In genomic region chr2:148135705-148136104, GRCh38 we compare ENCODE assay signal across 19 cellular contexts.
A peak's percentile ranks its signal among the peaks of the same experiment; 100 is the strongest.
DNase-seq lines count a peak whose midpoint lies in the region; TF ChIP-seq lines count a peak whose summit lies in the region.
"Had no signal": no experiment of that assay in that cellular context is flagged by ENCODE, and none has a peak within 500 bp of the region (broad histone marks: within the 10 kb centered on the region; RNA-seq: fewer than 3 reads in every experiment).

No MANE protein-coding gene starts in this region.

- H3K4ac ChIP-seq in H9 (ENCODE audit: low read depth, low read length) = no peak overlapping the region

- H3K27me3 Mint-ChIP-seq in H9 (ENCODE audit: low read depth) (no peaks in the 10 kb centered on the region), IgD-negative memory B cell (no peaks in the 10 kb centered on the region), endodermal cell (ENCODE audit: insufficient read depth) (no peaks in the 10 kb centered on the region)
- H3K27me3 Mint-ChIP-seq: CD4-positive, CD25-positive, alpha-beta regulatory T cell; CD8-positive, alpha-beta memory T cell had no signal

- H3K79me2 ChIP-seq in H9 (ENCODE audit: insufficient read depth, low read length) = no peaks in the 10 kb centered on the region

- no peak overlapping the region for H2BK15ac ChIP-seq in H9 (ENCODE audit: low read depth, low read length)

- TF ChIP-seq EP300 in ovary (IDR thresholded peaks at IDR 0.05) = no peak

- H2BK20ac ChIP-seq in H9 (ENCODE audit: low read depth, low read length, poor library complexity, severe bottlenecking) = no peak overlapping the region

- H4K5ac ChIP-seq in H9 (ENCODE audit: insufficient read length, low read depth, low read length) = no peak overlapping the region

- no peaks in the 10 kb centered on the region for H3K36me3 Mint-ChIP-seq in H9 (ENCODE audit: insufficient read depth in 1 of 3, low read depth in 3 of 3)
- no peaks in the 10 kb centered on the region for H3K36me3 Mint-ChIP-seq in IgD-negative memory B cell
- no peaks in the 10 kb centered on the region for H3K36me3 Mint-ChIP-seq in endodermal cell (ENCODE audit: low read depth)

- H3K4me1 ChIP-seq in H9 (ENCODE audit: insufficient read depth, low read length) (peaks cover 4% of the 10 kb centered on the region; the same call in 1 of the 2 replicates), endodermal cell (ENCODE audit: control insufficient read depth, insufficient read depth, low read length) (no peaks in the 10 kb centered on the region), ovary (ENCODE audit: insufficient read depth) (no peaks in the 10 kb centered on the region), testis (no peaks in the 10 kb centered on the region)
- H3K4me1 ChIP-seq: BE2C had no signal

- no peak overlapping the region for H3K18ac ChIP-seq in H9 (ENCODE audit: insufficient read length, low read depth, low read length)

- WGBS in H9 (ENCODE audit: extremely low coverage, insufficient read length, low lambda C conversion rate) = no CpG with 5 or more reads among the region's 3 CpGs
- 93 to 100% methylated on average over 3 of the region's 3 CpGs for WGBS in endodermal cell (ENCODE audit: insufficient coverage in 1 of 2, insufficient read length in 1 of 2), 2 experiments
- WGBS in ovary, 3 donors = 92 to 96% (median 95%) methylated on average over 3 of the region's 3 CpGs
- 92% methylated on average over 3 of the region's 3 CpGs for WGBS in testis, 2 donors

- H3K23ac ChIP-seq in H9 (ENCODE audit: insufficient read length, low read depth, low read length) = no peak overlapping the region

- H3K4me2 ChIP-seq in H9 (ENCODE audit: insufficient read depth, insufficient read length, low read length) = no peak overlapping the region

- H3K4me3 ChIP-seq in endodermal cell (ENCODE audit: low read length) = no peak overlapping the region
- no peak overlapping the region for H3K4me3 ChIP-seq in ovary
- H3K4me3 ChIP-seq in testis = no peak overlapping the region

- DNase-seq in H9 (no peak), endodermal cell (no peak), DMS153 (lab: John Stamatoyannopoulos, UW) (no peak), ovary (no peak), testis (no peak), nucleus accumbens (lab: John Stamatoyannopoulos, UW) (no peak)
- DNase-seq: ACHN; BE2C; C1 segment of cervical spinal cord; CD4-positive, CD25-positive, alpha-beta regulatory T cell; CD8-positive, alpha-beta memory T cell; COR-L47; DMS 273 treated with DMSO at 0.1 percent for 48 hours; GDM1; GOT3; HCEC 1CT; Karpas-422; KBM-7 had no signal

- H3K4me3 Mint-ChIP-seq in H9 (peak overlapping the region in 1 of 2 experiments; percentile 10; a peak in 1 of 5 replicates), IgD-negative memory B cell (no peak overlapping the region), endodermal cell (no peak overlapping the region)
- H3K4me3 Mint-ChIP-seq: CD4-positive, CD25-positive, alpha-beta regulatory T cell; CD8-positive, alpha-beta memory T cell had no signal

- H3K79me1 ChIP-seq in H9 (ENCODE audit: insufficient read depth, low read depth, low read length, poor library complexity, severe bottlenecking) = no peaks in the 10 kb centered on the region

- no peak for TF ChIP-seq CTCF in H9 (conservative IDR thresholded peaks at IDR 0.05)
- TF ChIP-seq CTCF in endodermal cell (conservative IDR thresholded peaks at IDR 0.05) = no peak
- no peak for TF ChIP-seq CTCF in ovary (IDR thresholded peaks at IDR 0.05)
- TF ChIP-seq CTCF in testis (IDR thresholded peaks at IDR 0.05) = no peak

- H3K14ac ChIP-seq in H9 (ENCODE audit: insufficient read depth, low read length) = no peak overlapping the region

- no peak overlapping the region for H3K9ac ChIP-seq in H9 (ENCODE audit: extremely low read depth, insufficient read length, low read length)
- no peak overlapping the region for H3K9ac ChIP-seq in endodermal cell (ENCODE audit: extremely low read depth, low read length, poor library complexity, severe bottlenecking)

- no peak overlapping the region for H4K8ac ChIP-seq in H9 (replicated peaks; ENCODE audit: insufficient read length, low read depth, low read length)

- no peak overlapping the region for H4K91ac ChIP-seq in H9 (ENCODE audit: insufficient read length, low read depth, low read length)

- no peak overlapping the region for H2BK12ac ChIP-seq in H9 (ENCODE audit: insufficient read length, low read depth, low read length)

- no peak overlapping the region for H2AFZ ChIP-seq in H9 (ENCODE audit: low read length)

- H3K9me3 ChIP-seq in H9 (ENCODE audit: control insufficient read depth, low read depth, low read length) = no peaks in the 10 kb centered on the region
- no peaks in the 10 kb centered on the region for H3K9me3 ChIP-seq in endodermal cell (ENCODE audit: control insufficient read depth, low read length)
- H3K9me3 ChIP-seq in ovary = no peaks in the 10 kb centered on the region
- no peaks in the 10 kb centered on the region for H3K9me3 ChIP-seq in testis
- H3K9me3 ChIP-seq: BE2C had no signal

- H3T11ph ChIP-seq in H9 (ENCODE audit: low read length) = no peak overlapping the region

- H3K27me3 ChIP-seq in H9 (ENCODE audit: insufficient read depth, low read length) (no peaks in the 10 kb centered on the region), endodermal cell (ENCODE audit: control insufficient read depth, insufficient read depth, low read length, poor library complexity, severe bottlenecking) (no peaks in the 10 kb centered on the region), ovary (no peaks in the 10 kb centered on the region), testis (no peaks in the 10 kb centered on the region)
- H3K27me3 ChIP-seq: BE2C had no signal

- no peak overlapping the region for H2BK120ac ChIP-seq in H9 (ENCODE audit: low read depth, low read length, poor library complexity, severe bottlenecking)

- H3K56ac ChIP-seq in H9 (ENCODE audit: insufficient read length, low read depth, low read length) = no peak overlapping the region

- H3K9me3 Mint-ChIP-seq in H9 (no peaks in the 10 kb centered on the region), IgD-negative memory B cell (no peaks in the 10 kb centered on the region), endodermal cell (no peaks in the 10 kb centered on the region)
- H3K9me3 Mint-ChIP-seq: CD8-positive, alpha-beta memory T cell had no signal

- no peak overlapping the region for H3K27ac ChIP-seq in H9 (ENCODE audit: insufficient read length, low read depth, low read length)
- H3K27ac ChIP-seq in endodermal cell (ENCODE audit: low read depth, low read length) = no peak overlapping the region
- H3K27ac ChIP-seq in ovary = no peak overlapping the region
- no peak overlapping the region for H3K27ac ChIP-seq in testis

- no peak overlapping the region for H2AK5ac ChIP-seq in H9 (ENCODE audit: insufficient read length, low read length)

- no peaks in the 10 kb centered on the region for H3K23me2 ChIP-seq in H9 (ENCODE audit: insufficient read length, low read depth, low read length, poor library complexity, severe bottlenecking)

- TF ChIP-seq POLR2A in ovary (IDR thresholded peaks at IDR 0.05) (no peak), testis (IDR thresholded peaks at IDR 0.05) (no peak)

- H3K27ac Mint-ChIP-seq in H9 = peak overlapping the region; percentile 7 to 89 (median 86); a peak in 5 of 7 replicates
- H3K27ac Mint-ChIP-seq in IgD-negative memory B cell = peak overlapping the region in 2 of 3 donors; percentile 41 to 74
- H3K27ac Mint-ChIP-seq in endodermal cell = peak overlapping the region; percentile 19
- H3K27ac Mint-ChIP-seq: CD4-positive, CD25-positive, alpha-beta regulatory T cell; CD8-positive, alpha-beta memory T cell had no signal

- H3K36me3 ChIP-seq in endodermal cell (ENCODE audit: control insufficient read depth, insufficient read depth, low read length) (no peaks in the 10 kb centered on the region), ovary (no peaks in the 10 kb centered on the region), testis (ENCODE audit: low read depth, missing control alignments) (no peaks in the 10 kb centered on the region)
- H3K36me3 ChIP-seq: BE2C had no signal

- no peaks in the 10 kb centered on the region for H4K20me1 ChIP-seq in H9 (ENCODE audit: control insufficient read depth, insufficient read depth, insufficient read length)

- intact Hi-C loops in ovary (cut with DNase I) = no loop called here
- intact Hi-C loops in testis (cut with DNase I; ENCODE audit: low total_unique reads) = no loop called here

- H2BK5ac ChIP-seq in H9 (ENCODE audit: insufficient read length, low read length) = no peak overlapping the region

- H3K4me1 Mint-ChIP-seq in H9 (peaks cover 19 to 20% of the 10 kb centered on the region in 2 experiments), IgD-negative memory B cell (peaks cover 0 to 5% (median 1%) of the 10 kb centered on the region in 3 donors), endodermal cell (peaks cover 2% of the 10 kb centered on the region)

Comparison
In these comparisons a context has a peak if more than half of its experiments do, and no peak if none do; other contexts are left out.
1. H3K27ac Mint-ChIP-seq: peak in every context shown above with its lines; median percentile 86 in H9; 58 in IgD-negative memory B cell; 19 in endodermal cell.